Comparison of ENCODE assay signal across 20 cellular contexts in the genomic region with DNA sequence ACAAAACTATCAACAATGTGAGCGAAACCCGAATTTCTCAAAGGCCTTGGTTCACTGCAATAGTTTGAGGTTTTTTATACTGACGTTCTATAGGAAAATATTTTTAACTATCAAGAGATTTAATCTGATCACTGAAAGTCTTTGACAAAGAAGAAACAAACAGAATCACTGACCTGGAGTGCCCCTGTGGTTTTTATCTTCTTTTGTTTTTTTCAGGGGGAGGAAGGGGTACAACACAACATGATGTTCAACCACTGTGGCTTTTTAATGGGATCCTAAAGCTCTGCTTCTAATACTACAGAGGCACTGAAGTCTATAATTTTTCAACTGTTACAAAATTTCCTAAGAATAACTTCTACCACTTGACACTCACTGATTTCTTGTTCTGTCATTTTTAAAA.
DNase-seq lines count a peak whose midpoint lies in the region; ATAC-seq and TF ChIP-seq lines count a peak whose summit lies in the region.
"Had no signal": no experiment of that assay in that cellular context is flagged by ENCODE, and none has a peak within 500 bp of the region (broad histone marks: within the 10 kb centered on the region; RNA-seq: fewer than 3 reads in every experiment).

No MANE protein-coding gene starts in this region.

- H3K27ac Mint-ChIP-seq in naive B cell = peak overlapping the region; percentile 34 to 98 (median 90)
- H3K27ac Mint-ChIP-seq in stimulated activated memory B cell treated with anti-CD40 and anti-IgM and Interleukin-4, amounts not matched to agents 10 μg/mL and 1 μg/mL and 100 μg/mL, for 72 hours = peak overlapping the region; percentile 66
- H3K27ac Mint-ChIP-seq: T-cell had no signal

- peak; percentile 18 for DNase-seq in GM13977 (ENCODE audit: low spot score)
- peak; percentile 28 for DNase-seq in NAMALWA (ENCODE audit: low spot score)
- DNase-seq in naive B cell = peak; percentile 50
- no peak for DNase-seq in HUDEP-2 (lab: John Stamatoyannopoulos, UW; ENCODE audit: unreplicated experiment in 76 of 76)
- no peak for DNase-seq in stimulated activated naive CD4-positive, alpha-beta T cell (lab: John Stamatoyannopoulos, UW)
- DNase-seq: CD8-positive, alpha-beta T cell; DMS 273 treated with DMSO at 0.1 percent for 48 hours; DND-41; NCI-H1105 treated with DMSO at 0.1 percent for 48 hours; NCI-H146; NCI-H1930; NCI-H2107; NCI-H524 treated with DMSO at 0.1 percent for 48 hours; NCI-H774; PC-9; Right ventricle myocardium superior; RPMI8226; T-cell had no signal

- H3K27me3 Mint-ChIP-seq in naive B cell = no peaks in the 10 kb centered on the region
- H3K27me3 Mint-ChIP-seq in stimulated activated memory B cell treated with anti-CD40 and anti-IgM and Interleukin-4, amounts not matched to agents 10 μg/mL and 1 μg/mL and 100 μg/mL, for 72 hours = no peaks in the 10 kb centered on the region
- H3K27me3 Mint-ChIP-seq: T-cell had no signal

- TF ChIP-seq CTCF in GM13977 (IDR thresholded peaks at IDR 0.05; ENCODE audit: extremely low read depth, insufficient read depth, missing control alignments) = no peak

- in situ Hi-C loops in GM13977 (cut with MboI; ENCODE audit: low pct_unique_long_range_greater_than_20kb, low sequenced_read_pairs, unreplicated experiment) = no loop called here

- peaks cover 47 to 57% (median 57%) of the 10 kb centered on the region in 3 donors for H3K4me1 Mint-ChIP-seq in naive B cell
- H3K4me1 Mint-ChIP-seq in stimulated activated memory B cell treated with anti-CD40 and anti-IgM and Interleukin-4, amounts not matched to agents 10 μg/mL and 1 μg/mL and 100 μg/mL, for 72 hours = peaks cover 30% of the 10 kb centered on the region

- ATAC-seq in naive B cell (ENCODE audit: low read depth in 2 of 2) (peak; percentile 63 to 64), GM18873 (IDR thresholded peaks at IDR 0.05; ENCODE audit: low FRiP score, unreplicated experiment) (no peak)
- ATAC-seq in stimulated activated memory B cell treated with anti-CD40 and anti-IgM and Interleukin-4, amounts not matched to agents 10 μg/mL and 1 μg/mL and 100 μg/mL, for 72 hours = no peak
- ATAC-seq: CD8-positive, alpha-beta T cell; T-cell had no signal

- peak overlapping the region; percentile 4 to 79 (median 72) for H3K4me3 Mint-ChIP-seq in naive B cell
- H3K4me3 Mint-ChIP-seq in stimulated activated memory B cell treated with anti-CD40 and anti-IgM and Interleukin-4, amounts not matched to agents 10 μg/mL and 1 μg/mL and 100 μg/mL, for 72 hours = no peak overlapping the region
- H3K4me3 Mint-ChIP-seq: CD8-positive, alpha-beta T cell; T-cell had no signal

- H3K36me3 Mint-ChIP-seq in naive B cell = peaks cover 12 to 22% of the 10 kb centered on the region in 2 donors
- H3K36me3 Mint-ChIP-seq in stimulated activated memory B cell treated with anti-CD40 and anti-IgM and Interleukin-4, amounts not matched to agents 10 μg/mL and 1 μg/mL and 100 μg/mL, for 72 hours = peaks cover 40% of the 10 kb centered on the region

- H3K9me3 Mint-ChIP-seq in naive B cell = peaks cover 0 to 9% (median 0%) of the 10 kb centered on the region in 7 donors
- H3K9me3 Mint-ChIP-seq in stimulated activated memory B cell treated with anti-CD40 and anti-IgM and Interleukin-4, amounts not matched to agents 10 μg/mL and 1 μg/mL and 100 μg/mL, for 72 hours = no peaks in the 10 kb centered on the region
- H3K9me3 Mint-ChIP-seq: CD8-positive, alpha-beta T cell; T-cell had no signal

Comparison
In these comparisons a context has a peak if more than half of its experiments do, and no peak if none do; other contexts are left out.
1. DNase-seq: peak in GM13977 (single experiment), NAMALWA (single experiment) and naive B cell (single experiment); none in HUDEP-2 (0 of 76) and stimulated activated naive CD4-positive, alpha-beta T cell (0 of 6).
2. ATAC-seq: peak in naive B cell (2 of 2); none in stimulated activated memory B cell treated with anti-CD40 and anti-IgM and Interleukin-4, amounts not matched to agents 10 μg/mL and 1 μg/mL and 100 μg/mL, for 72 hours (single experiment) and GM18873 (single experiment).